In genomic region chr2:127061377-127062273, GRCh38 we compare ENCODE assay signal across 15 cellular contexts. TPM values are rescaled to one million over a fixed set of nuclear protein-coding genes. Genes with fewer than 3 reads are reported as not detected.
DNase-seq lines count a peak whose midpoint lies in the region; ATAC-seq, FAIRE-seq and TF ChIP-seq lines count a peak whose summit lies in the region.
"Had no signal": no experiment of that assay in that cellular context is flagged by ENCODE, and none has a peak within 500 bp of the region (broad histone marks: within the 10 kb centered on the region; RNA-seq: fewer than 3 reads in every experiment).

No MANE protein-coding gene starts in this region.

- H3K4me3 ChIP-seq in cardiac fibroblast (replicated peaks in 1 of 2; ENCODE audit: low read depth in 2 of 2, low read length in 2 of 2) (no peak overlapping the region), hepatocyte (no peak overlapping the region)
- H3K4me3 ChIP-seq: coronary artery had no signal

- H3K36me3 ChIP-seq in hepatocyte (replicated peaks; ENCODE audit: insufficient read depth, low read depth): no peaks in the 10 kb centered on the region

- H3K4me1 ChIP-seq in hepatocyte (ENCODE audit: insufficient read depth): peaks cover 15% of the 10 kb centered on the region

- ATAC-seq in left cardiac atrium: no peak

- FAIRE-seq in urothelium cell line (lab: Jason Lieb, UNC): peak; percentile 63
- no peak for FAIRE-seq in frontal cortex (lab: Jason Lieb, UNC)
- FAIRE-seq: kidney had no signal

- H3K27ac ChIP-seq in hepatocyte: no peak overlapping the region
- H3K27ac ChIP-seq: coronary artery, KMS-11, VCaP had no signal

- H3K4me2 ChIP-seq in hepatocyte: no peak overlapping the region
- H3K4me2 ChIP-seq: KMS-11 had no signal

- no peak overlapping the region for H2AFZ ChIP-seq in hepatocyte

- DNase-seq in left cardiac atrium (peak; percentile 56), cardiac septum (ENCODE audit: low spot score) (no peak), cardiac fibroblast (ENCODE audit: low read depth in 2 of 2) (peak; percentile 60 to 82), lung microvascular endothelial cell (ENCODE audit: low read depth in 2 of 2) (peak; percentile 94 to 98), urothelium cell line (ENCODE audit: low spot score) (no peak), pons (ENCODE audit: low spot score) (no peak), frontal cortex (ENCODE audit: low spot score in 2 of 2) (no peak), hepatocyte (ENCODE audit: low spot score) (no peak)
- DNase-seq: kidney; NCI-H2029; nucleus accumbens; stimulated activated CD4-positive, alpha-beta T cell treated with anti-CD3 and anti-CD28 coated beads, Interleukin-15, amount 100 ng/mL, for 24 hours had no signal

- no peaks in the 10 kb centered on the region for H3K9me2 ChIP-seq in hepatocyte (replicated peaks; ENCODE audit: insufficient read depth)

- peaks cover 12% of the 10 kb centered on the region for H3K79me2 ChIP-seq in hepatocyte

- H3K9me3 ChIP-seq in hepatocyte (ENCODE audit: low read depth): no peaks in the 10 kb centered on the region

- intact Hi-C loops in left cardiac atrium (cut with DNase I): no loop called here
- intact Hi-C loops in cardiac septum (cut with DNase I): loop anchor here (10.0 kb wide), 1 partner anchor 343 kb away; no protein-coding TSS in a partner anchor

- no peaks in the 10 kb centered on the region for H3K27me3 ChIP-seq in hepatocyte

- TF ChIP-seq CTCF in cardiac fibroblast (IDR thresholded peaks at IDR 0.05; ENCODE audit: low read depth, low read length): no peak
- no peak for TF ChIP-seq CTCF in hepatocyte (IDR thresholded peaks at IDR 0.05; ENCODE audit: poor library complexity)

- 82% methylated on average over 23 of the region's 23 CpGs for WGBS in hepatocyte (ENCODE audit: low lambda C conversion rate, missing lambda C conversion rate)

- no peaks in the 10 kb centered on the region for H4K20me1 ChIP-seq in hepatocyte (ENCODE audit: insufficient read depth, poor library complexity, severe bottlenecking)

RNA-seq across cellular contexts. Expression of gene BIN1, which starts 45.3 kb away (rescaled TPM):
- total RNA-seq in left cardiac atrium: 10 to 100 TPM; 16.2 to 23.6 TPM
- total RNA-seq in cardiac septum: 14.0 TPM
- total RNA-seq in lung microvascular endothelial cell: 30.0 and 37.3 TPM in 2 replicates
- 57.5 TPM for total RNA-seq in frontal cortex
- total RNA-seq in hepatocyte: 107 and 109 TPM in 2 replicates
- 113 and 122 TPM in 2 replicates for polyA plus RNA-seq in hepatocyte

Comparison
In these comparisons a context has a peak if more than half of its experiments do, and no peak if none do; other contexts are left out.
1. DNase-seq: peak in left cardiac atrium (single experiment), cardiac fibroblast (2 of 2) and lung microvascular endothelial cell (2 of 2); none in cardiac septum (single experiment), urothelium cell line (single experiment), pons (single experiment), frontal cortex (0 of 2) and hepatocyte (single experiment).